27 cellular contexts compared by ENCODE assay signal in genomic region chr7:157944051-157944450, GRCh38.
"Had no signal": no experiment of that assay in that cellular context is flagged by ENCODE, and none has a peak within 500 bp of the region (broad histone marks: within the 10 kb centered on the region; RNA-seq: fewer than 3 reads in every experiment).

No MANE protein-coding gene starts in this region.

- H3K27me3 ChIP-seq: brain microvascular endothelial cell had no signal

- H3K36me3 ChIP-seq: brain microvascular endothelial cell, WERI-Rb-1 had no signal

- ATAC-seq: activated CD4-positive, CD25-positive, alpha-beta regulatory T cell treated with anti-CD3 and anti-CD28 coated beads, Interleukin-2, amount 50 U/mL, for 24 hours; activated CD8-positive, alpha-beta T cell treated with anti-CD3 and anti-CD28 coated beads for 36 hours; activated T-cell treated with anti-CD3 and anti-CD28 coated beads, Interleukin-2, amount 50 U/mL, for 4 hours; activated T-helper 17 cell treated with anti-CD3 and anti-CD28 coated beads, Interleukin-2, amount 50 U/mL, for 72 hours; effector memory CD8-positive, alpha-beta T cell; esophagus mucosa; T-helper 17 cell had no signal

- DNase-seq: activated B cell treated with CpG ODN at 0.5 μM for 24 hours; activated CD4-positive, alpha-beta T cell treated with anti-CD3 and anti-CD28 coated beads for 48 hours; activated CD4-positive, alpha-beta T cell treated with anti-CD3 and anti-CD28 coated beads, Interleukin-2, amount 50 U/mL, for 1 hour; activated CD4-positive, alpha-beta T cell treated with anti-CD3 and anti-CD28 coated beads, Interleukin-2, amount 50 U/mL, for 48 hours; activated CD8-positive, alpha-beta memory T cell treated with anti-CD3 and anti-CD28 coated beads for 24 hours; activated CD8-positive, alpha-beta T cell treated with anti-CD3 and anti-CD28 coated beads for 36 hours; activated effector memory CD4-positive, alpha-beta T cell treated with Interleukin-2 at 50 U/mL for 16 hours; activated gamma-delta T cell treated with Interleukin-2 at 50 U/mL for 16 hours; activated naive CD4-positive, alpha-beta T cell treated with anti-CD3 and anti-CD28 coated beads, Interleukin-2, amount 50 U/mL, for 16 hours; activated naive CD4-positive, alpha-beta T cell treated with Interleukin-2 at 50 U/mL for 16 hours; activated T-cell treated with anti-CD3 and anti-CD28 coated beads, Interleukin-2, amount 50 U/mL, for 4 hours; amniotic stem cell; anterior cingulate cortex; brain microvascular endothelial cell; caudate nucleus; cortex of kidney; dermis blood vessel endothelial cell; effector CD4-positive, alpha-beta T cell; effector memory CD8-positive, alpha-beta T cell; foreskin fibroblast; T-helper 1 cell; T-helper 17 cell; T1000; WERI-Rb-1 had no signal

- H3K27ac ChIP-seq: brain microvascular endothelial cell, WERI-Rb-1 had no signal
